Comparison of ENCODE assay signal across 17 cellular contexts in the genomic region with DNA sequence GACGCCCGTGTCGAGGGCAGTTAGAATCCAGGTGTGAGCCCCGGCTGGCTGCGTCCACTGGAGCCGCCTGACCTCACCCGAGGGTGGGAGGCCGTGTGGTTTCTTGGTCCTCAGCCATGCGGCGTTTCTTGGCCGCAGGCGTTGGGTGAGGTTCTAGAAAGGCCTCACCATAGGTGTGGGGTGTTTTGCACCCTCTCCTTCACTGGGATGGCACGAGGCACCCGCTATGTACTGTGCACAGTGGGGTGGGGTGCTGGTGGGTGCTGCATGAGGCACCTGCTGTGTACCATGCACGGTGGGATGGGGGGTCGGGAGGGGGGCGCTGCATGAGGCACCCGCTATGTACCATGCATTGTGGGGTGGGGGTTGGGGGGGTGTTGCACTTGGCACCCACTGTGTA.
DNase-seq lines count a peak whose midpoint lies in the region; ATAC-seq and TF ChIP-seq lines count a peak whose summit lies in the region.
"Had no signal": no experiment of that assay in that cellular context is flagged by ENCODE, and none has a peak within 500 bp of the region (broad histone marks: within the 10 kb centered on the region; RNA-seq: fewer than 3 reads in every experiment).

No MANE protein-coding gene starts in this region.

- H3K27ac ChIP-seq in IMR-90 (ENCODE audit: insufficient read depth, low read length) (no peak overlapping the region), ovary (peak overlapping the region in 1 of 2 donors; percentile 91), tibial artery (no peak overlapping the region)
- H3K27ac ChIP-seq: BLaER1, C4-2B had no signal

- no peak overlapping the region for H3K18ac ChIP-seq in IMR-90 (ENCODE audit: low read depth, low read length)

- H3K9me3 ChIP-seq in IMR-90 (ENCODE audit: control insufficient read depth, insufficient read depth, low read length) = no peaks in the 10 kb centered on the region
- H3K9me3 ChIP-seq in ovary = no peaks in the 10 kb centered on the region
- no peaks in the 10 kb centered on the region for H3K9me3 ChIP-seq in tibial artery
- H3K9me3 ChIP-seq: BLaER1, Caco-2 had no signal

- H2BK20ac ChIP-seq in IMR-90 (ENCODE audit: low read depth, low read length) = peak overlapping the region; percentile 76; the same call in 1 of the 2 replicates

- H4K91ac ChIP-seq in IMR-90 (ENCODE audit: insufficient read depth, low read depth, low read length) = peak overlapping the region; percentile 55; the same call in 1 of the 2 replicates

- H3K79me1 ChIP-seq in IMR-90 (ENCODE audit: low read depth in 1 of 2, low read length in 2 of 2) = no peaks in the 10 kb centered on the region

- no peak overlapping the region; the same call in 1 of the 2 replicates for H3K14ac ChIP-seq in IMR-90 (replicated peaks; ENCODE audit: low read depth, low read length)

- peak overlapping the region in 1 of 2 experiments; percentile 88; a peak in 1 of 4 replicates for H4K8ac ChIP-seq in IMR-90 (ENCODE audit: low read depth in 2 of 2, low read length in 2 of 2)

- H3K36me3 ChIP-seq in H7 (replicated peaks; ENCODE audit: control insufficient read depth, insufficient read depth, low read length) = no peaks in the 10 kb centered on the region
- H3K36me3 ChIP-seq in IMR-90 (ENCODE audit: control insufficient read depth, insufficient read depth, low read length) = no peaks in the 10 kb centered on the region
- H3K36me3 ChIP-seq in ovary = no peaks in the 10 kb centered on the region
- H3K36me3 ChIP-seq in tibial artery = no peaks in the 10 kb centered on the region
- H3K36me3 ChIP-seq: BLaER1 had no signal

- no peak overlapping the region for H3K23ac ChIP-seq in IMR-90 (ENCODE audit: low read depth, low read length)

- H3K27me3 ChIP-seq in H7 (ENCODE audit: control insufficient read depth, insufficient read depth, low read length) (no peaks in the 10 kb centered on the region), IMR-90 (ENCODE audit: control insufficient read depth, insufficient read depth, low read length) (no peaks in the 10 kb centered on the region), ovary (no peaks in the 10 kb centered on the region), tibial artery (peaks cover 0 to 13% of the 10 kb centered on the region in 2 donors)
- H3K27me3 ChIP-seq: BLaER1 had no signal

- H2AK5ac ChIP-seq in IMR-90 (ENCODE audit: low read depth, low read length) = peak overlapping the region; percentile 78

- BruUV-seq in IMR-90 (replicated peaks; lab: Mats Ljungman, UMichigan) = no TSS peak

- POLR2A ChIA-PET in IMR-90 (lab: Charles Lee; ENCODE audit: unreplicated experiment) = no interaction called here

- DNase-seq in H7 (peak; percentile 22), IMR-90 (no peak), fibroblast of the aortic adventitia (ENCODE audit: low read depth) (peak; percentile 39), ovary (peak in 4 of 5 donors; percentile 44 to 52 (median 50)), inferior parietal cortex (ENCODE audit: extremely low spot score) (no peak), AML-193 (lab: John Stamatoyannopoulos, UW) (no peak), NCI-H2196 treated with DMSO at 0.1 percent for 48 hours (lab: John Stamatoyannopoulos, UW; ENCODE audit: unreplicated experiment) (no peak), tibial artery (no peak)
- DNase-seq: CD4-positive, CD25-positive, alpha-beta regulatory T cell; CD8-positive, alpha-beta T cell; DMS153; DND-41; GOT3; HCEC 1CT had no signal

- H3K4me1 ChIP-seq in IMR-90 (ENCODE audit: control insufficient read depth, insufficient read depth, low read length) (peaks cover 31% of the 10 kb centered on the region), ovary (ENCODE audit: insufficient read depth) (peaks cover 16% of the 10 kb centered on the region), tibial artery (no peaks in the 10 kb centered on the region)

- 80% methylated on average over 1 of the region's 18 CpGs; no CpG with 5 or more reads in 1 of the 2 experiments for WGBS in IMR-90 (ENCODE audit: extremely low coverage in 2 of 2, insufficient read length in 1 of 2), 2 experiments
- WGBS in ovary, 3 donors = 83 to 95% (median 85%) methylated on average over 17 to 18 of the region's 18 CpGs

- peaks cover 13% of the 10 kb centered on the region for H3K9me1 ChIP-seq in IMR-90 (ENCODE audit: insufficient read depth, low read length)

- ATAC-seq in IMR-90 (ENCODE audit: low read depth) = no peak
- ATAC-seq: CD8-positive, alpha-beta T cell had no signal

- in situ Hi-C loops in IMR-90 (cut with MboI; ENCODE audit: low sequenced_read_pairs) = no loop called here

- H2AFZ ChIP-seq in IMR-90 (replicated peaks; ENCODE audit: low read length, poor library complexity) = no peak overlapping the region

- no peak overlapping the region for H2AK9ac ChIP-seq in IMR-90 (replicated peaks; ENCODE audit: low read depth, low read length, poor library complexity)

- dilution Hi-C loops in IMR-90 (cut with HindIII; ENCODE audit: low sequenced_read_pairs, unreplicated experiment) = no loop called here

- H4K20me1 ChIP-seq in IMR-90 (ENCODE audit: insufficient read depth, low read length) = peaks cover 8% of the 10 kb centered on the region
- H4K20me1 ChIP-seq: BLaER1 had no signal

- no peak overlapping the region for H3K9ac ChIP-seq in IMR-90 (ENCODE audit: low read depth, low read length)
- H3K9ac ChIP-seq: BLaER1 had no signal

- H2BK120ac ChIP-seq in IMR-90 (ENCODE audit: low read depth, low read length) = peak overlapping the region; percentile 54; the same call in 1 of the 2 replicates

- H3K4me3 ChIP-seq in H7 (ENCODE audit: insufficient read depth, low read depth, low read length) = no peak overlapping the region
- H3K4me3 ChIP-seq in IMR-90 (ENCODE audit: insufficient read depth, low read depth, low read length) = no peak overlapping the region
- no peak overlapping the region for H3K4me3 ChIP-seq in fibroblast of the aortic adventitia (ENCODE audit: low read depth, low read length)
- H3K4me3 ChIP-seq in ovary = no peak overlapping the region
- H3K4me3 ChIP-seq in tibial artery = no peak overlapping the region
- H3K4me3 ChIP-seq: BLaER1 had no signal

- H3K4me2 ChIP-seq in IMR-90 (ENCODE audit: low read depth, low read length) = no peak overlapping the region
- H3K4me2 ChIP-seq: BLaER1 had no signal

- TF ChIP-seq CTCF in IMR-90 (conservative IDR thresholded peaks at IDR 0.05; ENCODE audit: low read depth, low read length) = no peak
- TF ChIP-seq CTCF in fibroblast of the aortic adventitia (IDR thresholded peaks at IDR 0.05; ENCODE audit: insufficient read depth, low read length) = no peak
- no peak for TF ChIP-seq CTCF in ovary (IDR thresholded peaks at IDR 0.05)
- TF ChIP-seq CTCF in tibial artery (IDR thresholded peaks at IDR 0.05) = no peak

- H2BK15ac ChIP-seq in IMR-90 (ENCODE audit: low read depth, low read length) = no peak overlapping the region

- no peak for TF ChIP-seq EP300 in ovary (IDR thresholded peaks at IDR 0.05)

- no peak overlapping the region; the same call in 1 of the 2 replicates for H3K4ac ChIP-seq in IMR-90 (ENCODE audit: low read depth, low read length)

- no peak overlapping the region for H4K5ac ChIP-seq in IMR-90 (ENCODE audit: low read depth, low read length)

- no peak overlapping the region for H2BK5ac ChIP-seq in IMR-90 (ENCODE audit: low read depth, low read length, poor library complexity, severe bottlenecking)

- TF ChIP-seq POLR2A in IMR-90 (IDR thresholded peaks at IDR 0.05; ENCODE audit: low read depth, low read length) (no peak), ovary (IDR thresholded peaks at IDR 0.05) (no peak)

- intact Hi-C loops in IMR-90 (cut with micrococcal nuclease) = no loop called here
- intact Hi-C loops in ovary (cut with DNase I) = no loop called here
- intact Hi-C loops in tibial artery (cut with DNase I; ENCODE audit: low total_unique reads) = no loop called here

- no peak overlapping the region for H3K56ac ChIP-seq in IMR-90 (ENCODE audit: extremely low read depth, insufficient read depth, low read length)

- no peak for TF ChIP-seq RAD21 in IMR-90 (IDR thresholded peaks at IDR 0.05; ENCODE audit: low read length)

- CTCF ChIA-PET in IMR-90 (lab: Yijun Ruan, JAX) = no interaction called here

TF ChIP-seq in IMR-90, 13 proteins besides CTCF, POLR2A, EP300 and RAD21:
- TF ChIP-seq BHLHE40 (IDR thresholded peaks at IDR 0.05; ENCODE audit: low read depth, low read length) = no peak
- no peak for TF ChIP-seq SMC3 (IDR thresholded peaks at IDR 0.05; ENCODE audit: low read depth, low read length)
- no peak for TF ChIP-seq NFE2L2 (IDR thresholded peaks at IDR 0.05; ENCODE audit: low read depth, low read length)
- TF ChIP-seq CHD1 (IDR thresholded peaks at IDR 0.05; ENCODE audit: low read depth, low read length) = no peak
- TF ChIP-seq MAZ (IDR thresholded peaks at IDR 0.05; ENCODE audit: borderline replicate concordance, low read depth, low read length) = no peak
- no peak for TF ChIP-seq RFX5 (IDR thresholded peaks at IDR 0.05; ENCODE audit: low read depth, low read length)
- TF ChIP-seq FOS (IDR thresholded peaks at IDR 0.05; ENCODE audit: low read depth, low read length) = no peak
- TF ChIP-seq USF2 (IDR thresholded peaks at IDR 0.05; ENCODE audit: low read depth, low read length) = no peak
- TF ChIP-seq, protein P1, sequence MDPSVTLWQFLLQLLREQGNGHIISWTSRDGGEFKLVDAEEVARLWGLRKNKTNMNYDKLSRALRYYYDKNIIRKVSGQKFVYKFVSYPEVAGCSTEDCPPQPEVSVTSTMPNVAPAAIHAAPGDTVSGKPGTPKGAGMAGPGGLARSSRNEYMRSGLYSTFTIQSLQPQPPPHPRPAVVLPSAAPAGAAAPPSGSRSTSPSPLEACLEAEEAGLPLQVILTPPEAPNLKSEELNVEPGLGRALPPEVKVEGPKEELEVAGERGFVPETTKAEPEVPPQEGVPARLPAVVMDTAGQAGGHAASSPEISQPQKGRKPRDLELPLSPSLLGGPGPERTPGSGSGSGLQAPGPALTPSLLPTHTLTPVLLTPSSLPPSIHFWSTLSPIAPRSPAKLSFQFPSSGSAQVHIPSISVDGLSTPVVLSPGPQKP (IDR thresholded peaks at IDR 0.05; ENCODE audit: borderline replicate concordance, low read depth, low read length) = no peak
- TF ChIP-seq MAFK (IDR thresholded peaks at IDR 0.05; ENCODE audit: low read depth, low read length) = no peak
- no peak for TF ChIP-seq CEBPB (IDR thresholded peaks at IDR 0.05; ENCODE audit: low read depth, low read length)
- TF ChIP-seq RCOR1 (IDR thresholded peaks at IDR 0.05; ENCODE audit: insufficient replicate concordance, low read length) = no peak
- no peak for TF ChIP-seq MXI1 (IDR thresholded peaks at IDR 0.05; ENCODE audit: borderline replicate concordance, low read depth, low read length)
TF ChIP-seq in IMR-90: peak in this region for 0.

Comparison
In these comparisons a context has a peak if more than half of its experiments do, and no peak if none do; other contexts are left out.
1. DNase-seq: peak in H7 (single experiment), fibroblast of the aortic adventitia (single experiment) and ovary (4 of 5); none in IMR-90 (single experiment), inferior parietal cortex (single experiment), AML-193 (0 of 2), NCI-H2196 treated with DMSO at 0.1 percent for 48 hours (single experiment) and tibial artery (0 of 2).